ENCODE assay signal across 10 cellular contexts in the genomic region with DNA sequence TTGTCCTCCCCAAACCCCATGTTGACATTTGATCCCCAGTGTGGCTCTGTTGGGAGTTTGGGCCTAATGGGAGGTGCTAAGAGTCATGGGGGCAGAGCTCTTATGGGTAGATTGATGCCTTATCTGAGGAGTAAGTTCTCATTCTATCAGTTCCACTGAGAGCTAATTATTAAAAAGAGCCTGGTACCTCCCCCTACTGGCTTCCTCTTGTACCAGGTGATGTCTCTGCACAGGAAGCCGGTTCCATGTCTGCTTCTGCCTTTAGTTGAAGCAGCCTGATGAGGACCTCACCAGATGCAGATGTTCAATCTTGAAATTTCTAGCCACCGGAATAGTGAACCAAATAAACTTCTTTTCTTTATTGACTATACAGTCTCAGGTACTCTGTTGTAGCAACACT. TPM values are rescaled to one million over a fixed set of nuclear protein-coding genes. Genes with fewer than 3 reads are reported as not detected.
DNase-seq lines count a peak whose midpoint lies in the region; ATAC-seq and TF ChIP-seq lines count a peak whose summit lies in the region.
"Had no signal": no experiment of that assay in that cellular context is flagged by ENCODE, and none has a peak within 500 bp of the region (broad histone marks: within the 10 kb centered on the region; RNA-seq: fewer than 3 reads in every experiment).

No MANE protein-coding gene starts in this region.

- H3K4me3 Mint-ChIP-seq in immature natural killer cell, result no peak overlapping the region

- no peak for TF ChIP-seq CTCF in brain microvascular endothelial cell (IDR thresholded peaks at IDR 0.05; ENCODE audit: low read depth, low read length, missing control alignments)

- peak; percentile 93 for ATAC-seq in GM18502 (IDR thresholded peaks at IDR 0.05; ENCODE audit: poor library complexity, unreplicated experiment)
- peak; percentile 66 for ATAC-seq in GM21576 (IDR thresholded peaks at IDR 0.05; ENCODE audit: unreplicated experiment)
- ATAC-seq in HG03565 (IDR thresholded peaks at IDR 0.05; ENCODE audit: unreplicated experiment), result peak; percentile 80
- ATAC-seq in GM19467 (IDR thresholded peaks at IDR 0.05; ENCODE audit: unreplicated experiment), result no peak

- H3K27ac ChIP-seq in brain microvascular endothelial cell, result no peak overlapping the region

- H3K9me3 Mint-ChIP-seq in immature natural killer cell, result peaks cover 0 to 13% (median 6%) of the 10 kb centered on the region in 6 donors

- peaks cover 0 to 3% (median 0%) of the 10 kb centered on the region in 3 donors for H3K27me3 Mint-ChIP-seq in immature natural killer cell (ENCODE audit: low read depth in 3 of 3)

- no peaks in the 10 kb centered on the region for H3K36me3 ChIP-seq in brain microvascular endothelial cell (replicated peaks)

- no peak overlapping the region for H3K4me3 ChIP-seq in brain microvascular endothelial cell (ENCODE audit: low read depth, low read length)

- H3K36me3 Mint-ChIP-seq in immature natural killer cell, result no peaks in the 10 kb centered on the region

- H3K27me3 ChIP-seq in brain microvascular endothelial cell (replicated peaks), result no peaks in the 10 kb centered on the region

- DNase-seq in left kidney (ENCODE audit: low read depth, low spot score) (peak; percentile 5), brain microvascular endothelial cell (no peak), immature natural killer cell (no peak)
- no peak for DNase-seq in activated CD4-positive, CD25-positive, alpha-beta regulatory T cell treated with anti-CD3 and anti-CD28 coated beads, Interleukin-2, amount 50 U/mL, for 72 hours
- DNase-seq: HCEC 1CT, NCI-H446 had no signal

- no peak overlapping the region for H3K27ac Mint-ChIP-seq in immature natural killer cell

- in situ Hi-C loops in brain microvascular endothelial cell (cut with HindIII; ENCODE audit: low pct_ligation_motif_present, low sequenced_read_pairs), result no loop called here

- no peaks in the 10 kb centered on the region for H3K4me1 Mint-ChIP-seq in immature natural killer cell

RNA-seq across cellular contexts. Expression of a gene that starts 10.8 kb away (rescaled TPM):
- not detected for polyA plus RNA-seq in immature natural killer cell
